Comparison of ENCODE assay signal across 8 cellular contexts in the genomic region with DNA sequence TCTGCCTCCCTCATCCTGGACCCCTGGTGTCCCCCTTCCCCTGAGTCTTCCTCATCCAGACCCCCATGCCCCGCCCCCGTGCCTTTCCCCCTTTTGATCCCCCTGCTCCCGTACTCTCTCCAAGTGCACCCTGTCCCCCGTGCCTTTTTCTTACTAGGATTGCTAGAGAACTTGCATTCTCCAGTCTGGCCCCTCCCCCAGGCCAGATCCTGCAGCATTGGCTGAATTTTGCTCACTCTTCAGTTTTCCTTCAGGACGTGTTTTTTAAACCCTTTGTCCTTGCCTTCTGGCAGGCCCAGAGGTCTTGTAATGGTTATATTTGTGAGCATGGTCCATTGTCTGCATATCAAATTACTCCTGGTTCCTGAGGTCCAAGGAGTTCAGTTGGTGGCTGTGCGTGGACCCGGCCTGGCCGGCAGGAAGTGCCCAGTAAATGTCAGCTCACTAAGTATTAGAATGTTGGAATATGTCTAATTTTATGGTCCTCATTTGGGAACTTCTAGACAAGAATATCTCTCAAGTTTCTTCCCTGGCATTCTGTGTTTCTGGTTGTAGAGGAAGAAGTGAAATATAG. TPM values are rescaled to one million over a fixed set of nuclear protein-coding genes. Genes with fewer than 3 reads are reported as not detected.
DNase-seq lines count a peak whose midpoint lies in the region; ATAC-seq and TF ChIP-seq lines count a peak whose summit lies in the region.

No MANE protein-coding gene starts in this region.

- no peak overlapping the region for H2BK5ac ChIP-seq in mesendoderm (ENCODE audit: low read length)

- H4K8ac ChIP-seq in mesendoderm (ENCODE audit: low read depth, low read length) = peak overlapping the region; percentile 79

- peaks cover 0 to 46% (median 5%) of the 10 kb centered on the region in 3 donors for H3K36me3 Mint-ChIP-seq in CD8-positive, alpha-beta memory T cell
- peaks cover 10% of the 10 kb centered on the region for H3K36me3 Mint-ChIP-seq in chondrocyte (ENCODE audit: low read depth)

- TF ChIP-seq POLR2A in NB4 (IDR thresholded peaks at IDR 0.05; ENCODE audit: extremely low read depth, insufficient read length) (no peak), vagina (IDR thresholded peaks at IDR 0.05) (no peak)

- H3K27me3 Mint-ChIP-seq in CD8-positive, alpha-beta memory T cell = no peaks in the 10 kb centered on the region
- H3K27me3 Mint-ChIP-seq in chondrocyte (ENCODE audit: low read depth) = no peaks in the 10 kb centered on the region

- peaks cover 15% of the 10 kb centered on the region for H3K4me1 ChIP-seq in CD8-positive, alpha-beta memory T cell (ENCODE audit: insufficient read depth, low read length)
- H3K4me1 ChIP-seq in mesendoderm (ENCODE audit: control insufficient read depth, low read depth, low read length) (peaks cover 2% of the 10 kb centered on the region), vagina (peaks cover 14% of the 10 kb centered on the region)

- peak overlapping the region; percentile 88 to 98 (median 94) for H3K27ac Mint-ChIP-seq in CD8-positive, alpha-beta memory T cell
- peak overlapping the region; percentile 88 for H3K27ac Mint-ChIP-seq in chondrocyte (ENCODE audit: unreplicated experiment)

- peak overlapping the region; percentile 56 for H3K4ac ChIP-seq in mesendoderm (ENCODE audit: low read depth, low read length)

- no CpG with 5 or more reads among the region's 8 CpGs for WGBS in mesendoderm (ENCODE audit: extremely low coverage, insufficient coverage, low lambda C conversion rate)

- no peak overlapping the region for H2AK5ac ChIP-seq in mesendoderm (ENCODE audit: low read length)

- peak overlapping the region; percentile 89 to 96 (median 92) for H3K4me3 Mint-ChIP-seq in CD8-positive, alpha-beta memory T cell
- H3K4me3 Mint-ChIP-seq in chondrocyte (ENCODE audit: unreplicated experiment) = peak overlapping the region; percentile 93

- H4K5ac ChIP-seq in mesendoderm (ENCODE audit: low read length) = no peak overlapping the region

- peaks cover 22% of the 10 kb centered on the region for H3K36me3 ChIP-seq in CD8-positive, alpha-beta memory T cell (ENCODE audit: insufficient read depth, low read length)
- H3K36me3 ChIP-seq in mesendoderm (ENCODE audit: control insufficient read depth, insufficient read depth, low read length) = peaks cover 7% of the 10 kb centered on the region
- peaks cover 0 to 24% of the 10 kb centered on the region in 2 donors for H3K36me3 ChIP-seq in vagina

- no peak overlapping the region for H2BK120ac ChIP-seq in mesendoderm (ENCODE audit: low read depth, low read length)

- H3K9ac ChIP-seq in mesendoderm (ENCODE audit: low read length) = peak overlapping the region; percentile 95

- H3K79me2 ChIP-seq in mesendoderm (ENCODE audit: control insufficient read depth, insufficient read depth, low read length) = peaks cover 3% of the 10 kb centered on the region

- H3K4me2 ChIP-seq in mesendoderm (ENCODE audit: low read length) = peak overlapping the region; percentile 51

- no peaks in the 10 kb centered on the region for H3K27me3 ChIP-seq in CD8-positive, alpha-beta memory T cell (ENCODE audit: insufficient read depth, low read length, poor library complexity, severe bottlenecking)
- H3K27me3 ChIP-seq in mesendoderm (ENCODE audit: insufficient read depth, low read length, poor library complexity) (no peaks in the 10 kb centered on the region), vagina (no peaks in the 10 kb centered on the region)

- peak overlapping the region; percentile 51 for H3K4me3 ChIP-seq in CD8-positive, alpha-beta memory T cell (ENCODE audit: low read length)
- H3K4me3 ChIP-seq in NB4 (ENCODE audit: low read depth, low read length) = peak overlapping the region; percentile 93
- peak overlapping the region; percentile 93 for H3K4me3 ChIP-seq in mesendoderm (ENCODE audit: low read length)
- peak overlapping the region; percentile 98 to 99 for H3K4me3 ChIP-seq in vagina

- H3K27ac ChIP-seq in CD8-positive, alpha-beta memory T cell (ENCODE audit: low read depth, low read length) = peak overlapping the region; percentile 65
- H3K27ac ChIP-seq in mesendoderm (ENCODE audit: low read depth, low read length) = peak overlapping the region; percentile 68
- peak overlapping the region; percentile 92 for H3K27ac ChIP-seq in vagina

- peaks cover 0 to 2% (median 0%) of the 10 kb centered on the region in 5 donors for H3K9me3 Mint-ChIP-seq in CD8-positive, alpha-beta memory T cell
- H3K9me3 Mint-ChIP-seq in chondrocyte (ENCODE audit: low read depth) = no peaks in the 10 kb centered on the region

- CTCF ChIA-PET in CD8-positive, alpha-beta memory T cell (lab: Charles Lee) = interaction anchor here (1.4 to 2.4 kb wide), 3 partner anchors 15 to 31 kb away, joined by 6 to 12 read pairs (median 9); partner anchors contain the start of genes ENDOG and ZER1

- no peak overlapping the region for H3K23ac ChIP-seq in mesendoderm (ENCODE audit: low read length)

- no peak overlapping the region for H2BK15ac ChIP-seq in mesendoderm (replicated peaks; ENCODE audit: low read depth)

- H3K56ac ChIP-seq in mesendoderm (ENCODE audit: low read length) = peak overlapping the region; percentile 98

- peaks cover 5% of the 10 kb centered on the region for H3K79me1 ChIP-seq in mesendoderm (ENCODE audit: low read length)

- peaks cover 15 to 47% (median 26%) of the 10 kb centered on the region in 3 donors for H3K4me1 Mint-ChIP-seq in CD8-positive, alpha-beta memory T cell
- peaks cover 25% of the 10 kb centered on the region for H3K4me1 Mint-ChIP-seq in chondrocyte (ENCODE audit: low read depth)

- DNase-seq in CD8-positive, alpha-beta memory T cell = no peak
- DNase-seq in NB4 (ENCODE audit: low read depth) (peak; percentile 25), chondrocyte (ENCODE audit: low spot score) (no peak), mesendoderm (peak; percentile 41), vagina (ENCODE audit: extremely low spot score in 2 of 2) (no peak), GM19240 (ENCODE audit: insufficient read length, low spot score) (no peak), AG08395 (ENCODE audit: low spot score) (no peak)

- TF ChIP-seq CTCF in NB4 (IDR thresholded peaks at IDR 0.05; ENCODE audit: low read depth, low read length) (no peak), chondrocyte (IDR thresholded peaks at IDR 0.05) (no peak), vagina (IDR thresholded peaks at IDR 0.05) (no peak)

- H3K18ac ChIP-seq in mesendoderm (ENCODE audit: low read length) = peak overlapping the region; percentile 45

- intact Hi-C loops in vagina (cut with DNase I) = no loop called here

- ATAC-seq in GM19324 (IDR thresholded peaks at IDR 0.05; ENCODE audit: low FRiP score, unreplicated experiment) = no peak

- POLR2A ChIA-PET in CD8-positive, alpha-beta memory T cell (lab: Charles Lee) = interaction anchor here (1.0 to 2.4 kb wide), 4 partner anchors 16 to 416 kb away, joined by 3 to 9 read pairs (median 4); partner anchors contain the start of genes ENDOG, URM1 and ZER1

- H3K9me3 ChIP-seq in CD8-positive, alpha-beta memory T cell (ENCODE audit: low read length) = no peaks in the 10 kb centered on the region
- no peaks in the 10 kb centered on the region for H3K9me3 ChIP-seq in vagina

RNA-seq across cellular contexts. Expression of gene TBC1D13, which starts 0.6 kb away (rescaled TPM):
- total RNA-seq in CD8-positive, alpha-beta memory T cell = 10 to 100 TPM; 23.0 to 24.6 TPM
- 36.8 TPM for polyA plus RNA-seq in CD8-positive, alpha-beta memory T cell
- total RNA-seq in chondrocyte = 23.5 to 32.1 TPM (median 26.5 TPM) in 3 replicates
- 19.4 TPM for polyA plus RNA-seq in mesendoderm (2013, experiment 1 of 2)
- polyA plus RNA-seq in mesendoderm (2013, experiment 2 of 2) = 19.3 TPM
- total RNA-seq in vagina = 11.0 TPM

RNA-seq across cellular contexts. Expression of gene ZER1, which starts 15.9 kb away (rescaled TPM):
- total RNA-seq in CD8-positive, alpha-beta memory T cell = 10 to 100 TPM; 18.3 to 18.7 TPM
- polyA plus RNA-seq in CD8-positive, alpha-beta memory T cell = 46.2 TPM
- total RNA-seq in chondrocyte (33.0 to 42.7 TPM (median 33.8 TPM) in 3 replicates), vagina (54.8 TPM)
- polyA plus RNA-seq in mesendoderm (2013, experiment 1 of 2) = 12.9 TPM
- 12.7 TPM for polyA plus RNA-seq in mesendoderm (2013, experiment 2 of 2)

RNA-seq across cellular contexts. Expression of gene ENDOG, which starts 30.6 kb away (rescaled TPM):
- 10 to 100 TPM; 22.3 to 23.3 TPM for total RNA-seq in CD8-positive, alpha-beta memory T cell
- polyA plus RNA-seq in CD8-positive, alpha-beta memory T cell = 29.6 TPM
- total RNA-seq in chondrocyte (22.3 to 24.6 TPM (median 23.1 TPM) in 3 replicates), vagina (28.2 TPM)
- polyA plus RNA-seq in mesendoderm (2013, experiment 1 of 2) = 9.6 TPM
- 9.5 TPM for polyA plus RNA-seq in mesendoderm (2013, experiment 2 of 2)

RNA-seq across cellular contexts. Expression of gene SPOUT1, which starts 41.9 kb away (rescaled TPM):
- 100 to 1,000 TPM; 137 to 143 TPM for total RNA-seq in CD8-positive, alpha-beta memory T cell
- polyA plus RNA-seq in CD8-positive, alpha-beta memory T cell = 77.3 TPM
- total RNA-seq in chondrocyte (25.6 to 27.6 TPM (median 26.3 TPM) in 3 replicates), vagina (48.6 TPM)
- 22.9 TPM for polyA plus RNA-seq in mesendoderm (2013, experiment 1 of 2)
- polyA plus RNA-seq in mesendoderm (2013, experiment 2 of 2) = 22.4 TPM

Comparison
In these comparisons a context has a peak if more than half of its experiments do, and no peak if none do; other contexts are left out.
1. DNase-seq: peak in NB4 (single experiment) and mesendoderm (single experiment); none in CD8-positive, alpha-beta memory T cell (0 of 5), chondrocyte (single experiment), vagina (0 of 2), GM19240 (single experiment) and AG08395 (single experiment).
2. Peak in every context shown above with its lines, with median percentiles within 50 percentile points of each other: H3K27ac ChIP-seq and H3K4me3 ChIP-seq.